ENCODE assay signal across 8 cellular contexts in the genomic region with DNA sequence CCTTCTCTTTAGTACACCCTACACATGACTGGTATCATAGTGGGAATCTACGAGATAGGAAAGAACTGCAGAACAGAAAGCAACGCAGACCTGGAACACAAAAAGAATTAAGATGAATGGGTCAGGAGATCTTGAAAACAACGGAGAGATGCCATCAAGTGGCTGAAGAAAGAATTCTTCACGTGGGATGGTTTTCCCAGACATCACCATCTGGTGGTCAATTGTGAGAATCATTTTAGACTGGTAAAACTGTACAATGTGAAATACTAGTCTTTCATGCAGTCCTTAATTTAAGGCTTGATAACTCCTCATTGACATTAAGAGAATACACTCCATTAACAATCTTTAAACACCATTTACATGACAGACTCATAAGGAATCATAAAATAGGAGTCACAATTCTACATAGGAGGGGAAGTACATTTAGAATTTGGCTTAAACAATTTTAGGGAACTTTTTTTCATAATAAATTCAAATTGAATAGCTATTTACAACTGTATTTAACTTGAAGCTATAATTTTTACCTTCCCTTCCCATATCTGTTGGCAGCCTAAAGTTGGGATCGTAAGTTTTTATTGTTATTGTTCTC.
A peak's percentile ranks its signal among the peaks of the same experiment; 100 is the strongest.
DNase-seq lines count a peak whose midpoint lies in the region; ATAC-seq and TF ChIP-seq lines count a peak whose summit lies in the region.

No MANE protein-coding gene starts in this region.

- WGBS in ovary, 3 donors = 6 to 7% (median 6%) methylated on average over 5 of the region's 5 CpGs

- TF ChIP-seq CTCF in fibroblast of the aortic adventitia (IDR thresholded peaks at IDR 0.05; ENCODE audit: insufficient read depth, low read length) (peak; percentile 83), ovary (IDR thresholded peaks at IDR 0.05) (peak; percentile 32 to 48 (median 44))

- DNase-seq in GM04503 (ENCODE audit: low read depth) (peak; percentile 23), Kasumi-1 (lab: John Stamatoyannopoulos, UW) (peak; percentile 55 to 75), SKM-1 (lab: John Stamatoyannopoulos, UW; ENCODE audit: unreplicated experiment) (peak; percentile 12), fibroblast of the aortic adventitia (ENCODE audit: low read depth) (peak; percentile 86), ovary (no peak), MG63 (no peak)

- H3K36me3 ChIP-seq in ovary (no peaks in the 10 kb centered on the region), MG63 (no peaks in the 10 kb centered on the region)

- H3K9me3 ChIP-seq in ovary = no peaks in the 10 kb centered on the region
- no peaks in the 10 kb centered on the region for H3K9me3 ChIP-seq in MG63

- TF ChIP-seq EP300 in ovary (IDR thresholded peaks at IDR 0.05) = no peak

- H3K4me3 ChIP-seq in fibroblast of the aortic adventitia (ENCODE audit: low read depth, low read length) (no peak overlapping the region), ovary (no peak overlapping the region), MG63 (no peak overlapping the region)

- no peaks in the 10 kb centered on the region for H3K4me1 ChIP-seq in ovary (ENCODE audit: insufficient read depth)

- no peak for TF ChIP-seq POLR2A in ovary (IDR thresholded peaks at IDR 0.05)

- H3K27ac ChIP-seq in ovary = no peak overlapping the region

- intact Hi-C loops in ovary (cut with DNase I) = loop anchor here in 3 of 4 donors (5.0 to 10.0 kb wide), 3 partner anchors 605 to 615 kb away; no protein-coding TSS in a partner anchor

- no peaks in the 10 kb centered on the region for H3K27me3 ChIP-seq in ovary
- no peaks in the 10 kb centered on the region for H3K27me3 ChIP-seq in MG63

- ATAC-seq in GM21717 (IDR thresholded peaks at IDR 0.05; ENCODE audit: unreplicated experiment) (peak; percentile 59), GM21447 (IDR thresholded peaks at IDR 0.05; ENCODE audit: unreplicated experiment) (no peak)

Comparison
In these comparisons a context has a peak if more than half of its experiments do, and no peak if none do; other contexts are left out.
1. DNase-seq: peak in GM04503 (single experiment), Kasumi-1 (2 of 2), SKM-1 (single experiment) and fibroblast of the aortic adventitia (single experiment); none in ovary (0 of 5) and MG63 (single experiment).